ENCODE assay signal across 1 cellular context in genomic region chr20:53080969-53081871, GRCh38.
TF ChIP-seq lines count a peak whose summit lies in the region.

No MANE protein-coding gene starts in this region.

TF ChIP-seq in HepG2, 621 proteins besides CTCF, POLR2A, EP300 and RAD21 (continued from another document and continues in another):
- TF ChIP-seq, protein P1, sequence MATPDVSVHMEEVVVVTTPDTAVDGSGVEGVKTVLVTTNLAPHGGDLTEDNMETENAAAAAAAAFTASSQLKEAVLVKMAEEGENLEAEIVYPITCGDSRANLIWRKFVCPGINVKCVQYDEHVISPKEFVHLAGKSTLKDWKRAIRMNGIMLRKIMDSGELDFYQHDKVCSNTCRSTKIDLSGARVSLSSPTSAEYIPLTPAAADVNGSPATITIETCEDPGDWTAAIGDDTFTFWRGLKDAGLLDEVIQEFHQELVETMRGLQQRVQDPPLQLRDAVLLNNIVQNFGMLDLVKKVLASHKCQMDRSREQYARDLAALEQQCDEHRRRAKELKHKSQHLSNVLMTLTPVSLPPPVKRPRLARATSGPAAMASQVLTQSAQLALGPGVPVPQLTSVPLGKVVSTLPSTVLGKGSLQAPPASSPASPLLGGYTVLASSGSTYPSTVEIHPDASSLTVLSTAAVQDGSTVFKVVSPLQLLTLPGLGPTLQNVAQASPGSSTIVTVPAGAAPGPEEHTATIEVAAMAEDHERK (CRISPR knock-in tag; IDR thresholded peaks at IDR 0.05; ENCODE audit: low read depth), result no peak
- peak; percentile 28; the same call in 1 of the 2 replicates for TF ChIP-seq ZNF160 (CRISPR knock-in tag; IDR thresholded peaks at IDR 0.05)
- TF ChIP-seq BCL3 (CRISPR knock-in tag; IDR thresholded peaks at IDR 0.05), result 0 out of 2 replicates have a peak, but pooled peaks have one; percentile 49
- TF ChIP-seq CREM (IDR thresholded peaks at IDR 0.05), result peak; percentile 62
- no peak for TF ChIP-seq CREM (CRISPR knock-in tag; IDR thresholded peaks at IDR 0.05)
- TF ChIP-seq CEBPB (IDR thresholded peaks at IDR 0.05; ENCODE audit: borderline replicate concordance, low read depth, low read length), result peak; percentile 89
- TF ChIP-seq FOXP1 (IDR thresholded peaks at IDR 0.05), result peak; percentile 94
- peak; percentile 97 for TF ChIP-seq FOXP1 (CRISPR knock-in tag; IDR thresholded peaks at IDR 0.05)
- TF ChIP-seq ZNF33B (CRISPR knock-in tag; IDR thresholded peaks at IDR 0.05), result peak; percentile 56; the same call in 1 of the 2 replicates
- TF ChIP-seq BORCS8-MEF2B (CRISPR knock-in tag; IDR thresholded peaks at IDR 0.05), result no peak
- TF ChIP-seq CENPT (CRISPR knock-in tag; IDR thresholded peaks at IDR 0.05; ENCODE audit: low read depth), result peak; percentile 27; the same call in 1 of the 2 replicates
- TF ChIP-seq KDM5B (CRISPR knock-in tag; IDR thresholded peaks at IDR 0.05; ENCODE audit: borderline replicate concordance), result no peak
- no peak for TF ChIP-seq MEIS1 (CRISPR knock-in tag; IDR thresholded peaks at IDR 0.05; ENCODE audit: borderline replicate concordance)
- no peak for TF ChIP-seq ATF5 (CRISPR knock-in tag; IDR thresholded peaks at IDR 0.05; ENCODE audit: low read depth)
- TF ChIP-seq SP1 (IDR thresholded peaks at IDR 0.05), result no peak
- peak; percentile 85 for TF ChIP-seq SP1 (CRISPR knock-in tag; IDR thresholded peaks at IDR 0.05)
- no peak; the same call in 1 of the 2 replicates for TF ChIP-seq ZNF609 (CRISPR knock-in tag; IDR thresholded peaks at IDR 0.05; ENCODE audit: borderline replicate concordance)
- TF ChIP-seq TRIM24 (CRISPR knock-in tag; IDR thresholded peaks at IDR 0.05), result no peak; the same call in 1 of the 2 replicates
- peak; percentile 100 for TF ChIP-seq ZNF646 (CRISPR knock-in tag; IDR thresholded peaks at IDR 0.05)
- TF ChIP-seq ZNF230 (CRISPR knock-in tag; IDR thresholded peaks at IDR 0.05), result peak; percentile 69; the same call in 1 of the 2 replicates
- no peak for TF ChIP-seq TEF (CRISPR knock-in tag; IDR thresholded peaks at IDR 0.05)
- 0 out of 2 replicates have a peak, but pooled peaks have one; percentile 67 for TF ChIP-seq ZNF44 (CRISPR knock-in tag; IDR thresholded peaks at IDR 0.05)
- TF ChIP-seq ZNF296 (CRISPR knock-in tag; conservative IDR thresholded peaks at IDR 0.05), result no peak
- peak; percentile 63 for TF ChIP-seq HDAC1 (CRISPR knock-in tag; IDR thresholded peaks at IDR 0.05)
- TF ChIP-seq ZFP36 (IDR thresholded peaks at IDR 0.05; ENCODE audit: borderline replicate concordance, low read depth, low read length, partially characterized antibody), result no peak
- no peak for TF ChIP-seq ZFP91 (CRISPR knock-in tag; IDR thresholded peaks at IDR 0.05; ENCODE audit: borderline replicate concordance)
- no peak for TF ChIP-seq SRSF4 (IDR thresholded peaks at IDR 0.05; ENCODE audit: low read depth, low read length, poor library complexity, severe bottlenecking)
- peak; percentile 72; the same call in 1 of the 2 replicates for TF ChIP-seq ZNF205 (CRISPR knock-in tag; IDR thresholded peaks at IDR 0.05)
- no peak for TF ChIP-seq SRSF9 (IDR thresholded peaks at IDR 0.05; ENCODE audit: borderline replicate concordance, insufficient read depth, low read depth, low read length, poor library complexity, severe bottlenecking)
- TF ChIP-seq, protein P2, sequence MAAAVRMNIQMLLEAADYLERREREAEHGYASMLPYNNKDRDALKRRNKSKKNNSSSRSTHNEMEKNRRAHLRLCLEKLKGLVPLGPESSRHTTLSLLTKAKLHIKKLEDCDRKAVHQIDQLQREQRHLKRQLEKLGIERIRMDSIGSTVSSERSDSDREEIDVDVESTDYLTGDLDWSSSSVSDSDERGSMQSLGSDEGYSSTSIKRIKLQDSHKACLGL (CRISPR knock-in tag; IDR thresholded peaks at IDR 0.05), result no peak
- TF ChIP-seq HES4 (CRISPR knock-in tag; IDR thresholded peaks at IDR 0.05; ENCODE audit: borderline replicate concordance), result no peak
- peak; percentile 78; the same call in 1 of the 2 replicates for TF ChIP-seq ETV6 (CRISPR knock-in tag; conservative IDR thresholded peaks at IDR 0.05)
- TF ChIP-seq ZNF775 (CRISPR knock-in tag; IDR thresholded peaks at IDR 0.05; ENCODE audit: borderline replicate concordance), result no peak
- TF ChIP-seq HCFC1 (IDR thresholded peaks at IDR 0.05; ENCODE audit: low read depth, low read length), result peak; percentile 44; the same call in 1 of the 2 replicates
- TF ChIP-seq, protein P3, sequence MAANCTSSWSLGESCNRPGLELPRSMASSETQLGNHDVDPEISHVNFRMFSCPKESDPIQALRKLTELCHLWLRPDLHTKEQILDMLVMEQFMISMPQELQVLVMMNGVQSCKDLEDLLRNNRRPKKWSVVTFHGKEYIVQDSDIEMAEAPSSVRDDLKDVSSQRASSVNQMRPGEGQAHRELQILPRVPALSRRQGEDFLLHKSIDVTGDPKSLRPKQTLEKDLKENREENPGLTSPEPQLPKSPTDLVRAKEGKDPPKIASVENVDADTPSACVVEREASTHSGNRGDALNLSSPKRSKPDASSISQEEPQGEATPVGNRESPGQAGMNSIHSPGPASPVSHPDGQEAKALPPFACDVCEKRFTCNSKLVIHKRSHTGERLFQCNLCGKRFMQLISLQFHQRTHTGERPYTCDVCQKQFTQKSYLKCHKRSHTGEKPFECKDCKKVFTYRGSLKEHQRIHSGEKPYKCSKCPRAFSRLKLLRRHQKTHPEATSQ (CRISPR knock-in tag; IDR thresholded peaks at IDR 0.05; ENCODE audit: borderline replicate concordance), result no peak
- no peak for TF ChIP-seq ZNF773 (CRISPR knock-in tag; IDR thresholded peaks at IDR 0.05; ENCODE audit: borderline replicate concordance)
- TF ChIP-seq ETS1 (CRISPR knock-in tag; IDR thresholded peaks at IDR 0.05), result no peak
- peak; percentile 96 for TF ChIP-seq HMG20A (CRISPR knock-in tag; IDR thresholded peaks at IDR 0.05; ENCODE audit: borderline replicate concordance)
